Comparison of ENCODE assay signal across 8 cellular contexts in the genomic region with DNA sequence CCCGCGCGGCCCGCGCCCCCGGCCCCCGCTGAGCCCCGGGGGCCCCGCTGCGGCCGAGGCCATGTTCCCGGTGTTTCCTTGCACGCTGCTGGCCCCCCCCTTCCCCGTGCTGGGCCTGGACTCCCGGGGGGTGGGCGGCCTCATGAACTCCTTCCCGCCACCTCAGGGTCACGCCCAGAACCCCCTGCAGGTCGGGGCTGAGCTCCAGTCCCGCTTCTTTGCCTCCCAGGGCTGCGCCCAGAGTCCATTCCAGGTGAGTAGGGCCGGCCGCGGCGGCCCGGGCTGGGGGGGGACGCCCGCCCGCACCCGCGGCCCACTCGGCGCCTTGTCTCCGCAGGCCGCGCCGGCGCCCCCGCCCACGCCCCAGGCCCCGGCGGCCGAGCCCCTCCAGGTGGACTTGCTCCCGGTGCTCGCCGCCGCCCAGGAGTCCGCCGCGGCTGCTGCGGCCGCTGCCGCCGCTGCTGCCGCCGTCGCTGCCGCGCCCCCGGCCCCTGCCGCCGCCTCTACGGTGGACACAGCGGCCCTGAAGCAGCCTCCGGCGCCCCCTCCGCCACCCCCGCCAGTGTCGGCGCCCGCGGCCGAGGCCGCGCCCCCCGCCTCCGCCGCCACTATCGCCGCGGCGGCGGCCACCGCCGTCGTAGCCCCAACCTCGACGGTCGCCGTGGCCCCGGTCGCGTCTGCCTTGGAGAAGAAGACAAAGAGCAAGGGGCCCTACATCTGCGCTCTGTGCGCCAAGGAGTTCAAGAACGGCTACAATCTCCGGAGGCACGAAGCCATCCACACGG. TPM values are rescaled to one million over a fixed set of nuclear protein-coding genes. Genes with fewer than 3 reads are reported as not detected.
A peak's percentile ranks its signal among the peaks of the same experiment; 100 is the strongest.
DNase-seq lines count a peak whose midpoint lies in the region; FAIRE-seq and TF ChIP-seq lines count a peak whose summit lies in the region.

No MANE protein-coding gene starts in this region.

- TF ChIP-seq RAD21 in Ishikawa (IDR thresholded peaks at IDR 0.05; ENCODE audit: low read depth) = no peak

- H3K9me3 ChIP-seq in ES-I3 (ENCODE audit: control insufficient read depth, insufficient read depth, low read length) = no peaks in the 10 kb centered on the region
- no peaks in the 10 kb centered on the region for H3K9me3 ChIP-seq in SJSA1 (replicated peaks)
- H3K9me3 ChIP-seq in kidney (ENCODE audit: control insufficient read depth in 1 of 2, low read length in 2 of 2) = no peaks in the 10 kb centered on the region

- H3K36me3 ChIP-seq in ES-I3 (ENCODE audit: insufficient read depth, low read length) = peaks cover 8% of the 10 kb centered on the region; the same call in 1 of the 2 replicates
- H3K36me3 ChIP-seq in SJSA1 = peaks cover 72% of the 10 kb centered on the region
- peaks cover 0 to 3% of the 10 kb centered on the region in 2 donors for H3K36me3 ChIP-seq in kidney (ENCODE audit: control insufficient read depth in 1 of 2, insufficient read depth in 2 of 2, low read length in 2 of 2)

- H3K4me1 ChIP-seq in ES-I3 (ENCODE audit: insufficient read depth, low read length) (peaks cover 15% of the 10 kb centered on the region), SJSA1 (replicated peaks) (peaks cover 51% of the 10 kb centered on the region), kidney (ENCODE audit: control insufficient read depth in 1 of 2, insufficient read depth in 1 of 2, low read depth in 1 of 2, low read length in 2 of 2) (peaks cover 18 to 38% of the 10 kb centered on the region in 2 donors)

- H3K4me3 ChIP-seq in SJSA1 = peak overlapping the region; percentile 58
- H3K4me3 ChIP-seq in kidney (ENCODE audit: low read length in 2 of 2) = peak overlapping the region; percentile 56 to 59

- H3K9ac ChIP-seq in ES-I3 (ENCODE audit: low read depth, low read length) (peak overlapping the region; percentile 70), kidney (ENCODE audit: low read length in 2 of 2) (peak overlapping the region in 1 of 2 donors; percentile 61)

- TF ChIP-seq CTCF in kidney (IDR thresholded peaks at IDR 0.05; ENCODE audit: borderline replicate concordance, extremely low read depth, insufficient read depth) = no peak

- no peak for FAIRE-seq in kidney (lab: Jason Lieb, UNC)

- peak; percentile 52 to 79 for DNase-seq in SJSA1 (ENCODE audit: low read depth in 1 of 2, low spot score in 2 of 2)
- peak; percentile 68 for DNase-seq in astrocyte of the hippocampus (ENCODE audit: low read depth, low spot score)
- DNase-seq in kidney = peak; percentile 92
- peak; percentile 58 to 60 for DNase-seq in stimulated activated CD4-positive, alpha-beta T cell treated with anti-CD3 and anti-CD28 coated beads, Interleukin-4, amount 100 ng/mL, for 4 hours
- no peak for DNase-seq in middle frontal gyrus (ENCODE audit: extremely low spot score, low spot score)
- DNase-seq in cortex of kidney (lab: John Stamatoyannopoulos, UW) = no peak

- TF ChIP-seq EP300 in Ishikawa (IDR thresholded peaks at IDR 0.05; ENCODE audit: borderline replicate concordance) = peak; percentile 28; the same call in 1 of the 2 replicates

- no peaks in the 10 kb centered on the region for H3K27me3 ChIP-seq in SJSA1 (replicated peaks)

- H3K27ac ChIP-seq in SJSA1 (peak overlapping the region; percentile 67), kidney (ENCODE audit: low read depth in 2 of 2, low read length in 2 of 2) (peak overlapping the region; percentile 94)

- intact Hi-C loops in kidney (cut with DNase I) = no loop called here

TF ChIP-seq in Ishikawa, 13 proteins besides CTCF, POLR2A, EP300 and RAD21:
- TF ChIP-seq, protein P1, sequence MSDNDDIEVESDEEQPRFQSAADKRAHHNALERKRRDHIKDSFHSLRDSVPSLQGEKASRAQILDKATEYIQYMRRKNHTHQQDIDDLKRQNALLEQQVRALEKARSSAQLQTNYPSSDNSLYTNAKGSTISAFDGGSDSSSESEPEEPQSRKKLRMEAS (IDR thresholded peaks at IDR 0.05) = peak; percentile 78
- TF ChIP-seq TAF1 (IDR thresholded peaks at IDR 0.05; ENCODE audit: low read depth) (peak; percentile 60), EGR1 (IDR thresholded peaks at IDR 0.05) (no peak), FOXM1 (IDR thresholded peaks at IDR 0.05; ENCODE audit: borderline replicate concordance, low read depth) (no peak), ZBTB7A (IDR thresholded peaks at IDR 0.05; ENCODE audit: low read depth) (0 out of 2 replicates have a peak, but pooled peaks have one; percentile 33), YY1 (IDR thresholded peaks at IDR 0.05; ENCODE audit: low read depth) (no peak), TCF12 (IDR thresholded peaks at IDR 0.05; ENCODE audit: low read depth) (peak; percentile 41; the same call in 1 of the 2 replicates)

RNA-seq across cellular contexts. Expression of a gene that starts 0.5 kb away (rescaled TPM):
- 237 and 331 TPM in 2 replicates for total RNA-seq in SJSA1 (2014; rRNA removed; shearing (Covaris generic))
- 137 TPM for total RNA-seq in kidney
- 85.5 TPM for polyA plus RNA-seq in kidney (ENCODE audit: insufficient read depth, low read depth, low replicate concordance)

RNA-seq across cellular contexts. Expression of a gene that starts 5.2 kb away (rescaled TPM):
- total RNA-seq in SJSA1 (2014; rRNA removed; shearing (Covaris generic)) = 0.11 TPM in 1 of 2 replicates, not detected in the other
- 1.9 TPM for total RNA-seq in kidney
- polyA plus RNA-seq in kidney (ENCODE audit: insufficient read depth, low read depth, low replicate concordance) = 0.88 TPM

RNA-seq across cellular contexts. Expression of a gene that starts 9.1 kb away (rescaled TPM):
- total RNA-seq in SJSA1 (2014; rRNA removed; shearing (Covaris generic)) = 39.3 and 66.0 TPM in 2 replicates
- 23.5 TPM for total RNA-seq in kidney
- polyA plus RNA-seq in kidney (ENCODE audit: insufficient read depth, low read depth, low replicate concordance) = 30.0 TPM

RNA-seq across cellular contexts. Expression of a gene that starts 13.4 kb away (rescaled TPM):
- 138 and 149 TPM in 2 replicates for total RNA-seq in SJSA1 (2014; rRNA removed; shearing (Covaris generic))
- 271 TPM for total RNA-seq in kidney
- 123 TPM for polyA plus RNA-seq in kidney (ENCODE audit: insufficient read depth, low read depth, low replicate concordance)

RNA-seq across cellular contexts. Expression of a gene that starts 16.3 kb away (rescaled TPM):
- 95.3 and 137 TPM in 2 replicates for total RNA-seq in SJSA1 (2014; rRNA removed; shearing (Covaris generic))
- 32.3 TPM for total RNA-seq in kidney
- 42.9 TPM for polyA plus RNA-seq in kidney (ENCODE audit: insufficient read depth, low read depth, low replicate concordance)

Comparison
In these comparisons a context has a peak if more than half of its experiments do, and no peak if none do; other contexts are left out.
1. DNase-seq: peak in SJSA1 (2 of 2), astrocyte of the hippocampus (single experiment), kidney (single experiment) and stimulated activated CD4-positive, alpha-beta T cell treated with anti-CD3 and anti-CD28 coated beads, Interleukin-4, amount 100 ng/mL, for 4 hours (2 of 2); none in middle frontal gyrus (single experiment) and cortex of kidney (single experiment).